ENCODE assay signal across 24 cellular contexts in genomic region chr11:64919627-64920026, GRCh38. TPM values are rescaled to one million over a fixed set of nuclear protein-coding genes. Genes with fewer than 3 reads are reported as not detected.
"Had no signal": no experiment of that assay in that cellular context is flagged by ENCODE, and none has a peak within 500 bp of the region (broad histone marks: within the 10 kb centered on the region; RNA-seq: fewer than 3 reads in every experiment).

No MANE protein-coding gene starts in this region.

- H3K36me3 ChIP-seq: adrenal gland, pancreas, thoracic aorta, upper lobe of right lung had no signal

- H3K36me3 Mint-ChIP-seq: activated naive CD4-positive, alpha-beta T cell treated with anti-CD3 and anti-CD28 coated beads, Interleukin-2, amount 50 U/mL, for 72 hours; memory B cell; naive B cell; stimulated activated memory B cell treated with anti-CD40 and anti-IgM and Interleukin-4, amounts not matched to agents 10 μg/mL and 1 μg/mL and 100 μg/mL, for 72 hours had no signal

- H3K9me3 Mint-ChIP-seq: activated naive CD4-positive, alpha-beta T cell treated with anti-CD3 and anti-CD28 coated beads, Interleukin-2, amount 50 U/mL, for 72 hours; activated T-helper 1 cell treated with anti-CD3 and anti-CD28 coated beads, Interleukin-12 subunit alpha, Interleukin-12 subunit beta, Interleukin-2, Interleukin-4 antibody, amounts not matched to agents 30 ng/mL and 10 ng/mL and 1 ng/mL, durations not matched to agents 14 hours and 24 hours and 36 hours; dendritic cell treated with granulocyte-macrophage colony-stimulating factor and Interleukin-4, amounts not matched to agents 40 ng/mL and 50 ng/mL, for 4 days; memory B cell; naive B cell; stimulated activated memory B cell treated with anti-CD40 and anti-IgM and Interleukin-4, amounts not matched to agents 10 μg/mL and 1 μg/mL and 100 μg/mL, for 72 hours had no signal

- H3K27me3 Mint-ChIP-seq: dendritic cell treated with granulocyte-macrophage colony-stimulating factor and Interleukin-4, amounts not matched to agents 40 ng/mL and 50 ng/mL, for 4 days; memory B cell; naive B cell; stimulated activated memory B cell treated with anti-CD40 and anti-IgM and Interleukin-4, amounts not matched to agents 10 μg/mL and 1 μg/mL and 100 μg/mL, for 72 hours had no signal

- H3K4me3 Mint-ChIP-seq: activated T-helper 1 cell treated with anti-CD3 and anti-CD28 coated beads, Interleukin-12 subunit alpha, Interleukin-12 subunit beta, Interleukin-2, Interleukin-4 antibody, amounts not matched to agents 30 ng/mL and 10 ng/mL and 1 ng/mL, durations not matched to agents 14 hours and 24 hours and 36 hours; dendritic cell treated with granulocyte-macrophage colony-stimulating factor and Interleukin-4, amounts not matched to agents 40 ng/mL and 50 ng/mL, for 4 days; memory B cell; stimulated activated memory B cell treated with anti-CD40 and anti-IgM and Interleukin-4, amounts not matched to agents 10 μg/mL and 1 μg/mL and 100 μg/mL, for 72 hours had no signal

- H3K27ac ChIP-seq: adrenal gland, esophagus muscularis mucosa, pancreas, spleen, thoracic aorta, upper lobe of right lung had no signal

- ATAC-seq: activated naive CD4-positive, alpha-beta T cell treated with anti-CD3 and anti-CD28 coated beads, Interleukin-2, amount 50 U/mL, for 72 hours; left ventricle myocardium superior; mucosa of descending colon; pancreas; sciatic nerve; stimulated activated memory B cell treated with anti-CD40 and anti-IgM and Interleukin-4, amounts not matched to agents 10 μg/mL and 1 μg/mL and 100 μg/mL, for 72 hours; upper lobe of right lung had no signal

- FAIRE-seq: astrocyte, bronchial epithelial cell, kidney, pancreas had no signal

- DNase-seq: activated CD4-positive, alpha-beta T cell treated with anti-CD3 and anti-CD28 coated beads, Interleukin-2, amount 50 U/mL, for 4 hours; activated gamma-delta T cell treated with Interleukin-2 at 50 U/mL for 16 hours; adrenal gland; effector CD8-positive, alpha-beta T cell; kidney; left ventricle myocardium superior; naive B cell; spleen; stimulated activated CD4-positive, alpha-beta T cell treated with anti-CD3 and anti-CD28 coated beads, Interleukin-4, amount 100 ng/mL, for 4 hours; upper lobe of right lung had no signal

- H3K27ac Mint-ChIP-seq: activated naive CD4-positive, alpha-beta T cell treated with anti-CD3 and anti-CD28 coated beads, Interleukin-2, amount 50 U/mL, for 72 hours; activated T-helper 1 cell treated with anti-CD3 and anti-CD28 coated beads, Interleukin-12 subunit alpha, Interleukin-12 subunit beta, Interleukin-2, Interleukin-4 antibody, amounts not matched to agents 30 ng/mL and 10 ng/mL and 1 ng/mL, durations not matched to agents 14 hours and 24 hours and 36 hours; dendritic cell treated with granulocyte-macrophage colony-stimulating factor and Interleukin-4, amounts not matched to agents 40 ng/mL and 50 ng/mL, for 4 days; memory B cell; naive B cell; stimulated activated memory B cell treated with anti-CD40 and anti-IgM and Interleukin-4, amounts not matched to agents 10 μg/mL and 1 μg/mL and 100 μg/mL, for 72 hours had no signal

- H3K27me3 ChIP-seq: adrenal gland, esophagus muscularis mucosa, pancreas, spleen, upper lobe of right lung had no signal

- H3K9me3 ChIP-seq: adrenal gland, esophagus muscularis mucosa, mucosa of descending colon, pancreas, spleen, thoracic aorta, upper lobe of right lung had no signal

- H3K4me3 ChIP-seq: adrenal gland, esophagus muscularis mucosa, mucosa of descending colon, pancreas, spleen, thoracic aorta, upper lobe of right lung had no signal

RNA-seq across cellular contexts. Expression of gene GPHA2, which starts 16.1 kb away (rescaled TPM):
- total RNA-seq: activated naive CD4-positive, alpha-beta T cell treated with anti-CD3 and anti-CD28 coated beads, Interleukin-2, amount 50 U/mL, for 72 hours; activated T-helper 1 cell treated with anti-CD3 and anti-CD28 coated beads, Interleukin-12 subunit alpha, Interleukin-12 subunit beta, Interleukin-2, Interleukin-4 antibody, amounts not matched to agents 30 ng/mL and 10 ng/mL and 1 ng/mL, durations not matched to agents 14 hours and 24 hours and 36 hours; adrenal gland; astrocyte; bronchial epithelial cell; chondrocyte; esophagus muscularis mucosa; kidney; left ventricle myocardium superior; mucosa of descending colon; sciatic nerve; spleen; T-helper 2 cell treated with Interferon-gamma antibody and Interleukin-4, amounts not matched to agents 100 ng/mL and 5 ng/mL, for 36 hours; thoracic aorta; upper lobe of right lung had no signal

RNA-seq across cellular contexts. Expression of gene MAJIN, which starts 52.3 kb away (rescaled TPM):
- total RNA-seq: activated T-helper 1 cell treated with anti-CD3 and anti-CD28 coated beads, Interleukin-12 subunit alpha, Interleukin-12 subunit beta, Interleukin-2, Interleukin-4 antibody, amounts not matched to agents 30 ng/mL and 10 ng/mL and 1 ng/mL, durations not matched to agents 14 hours and 24 hours and 36 hours; adrenal gland; astrocyte; bronchial epithelial cell; chondrocyte; esophagus muscularis mucosa; kidney; left ventricle myocardium superior; mucosa of descending colon; sciatic nerve; T-helper 2 cell treated with Interferon-gamma antibody and Interleukin-4, amounts not matched to agents 100 ng/mL and 5 ng/mL, for 36 hours; thoracic aorta; upper lobe of right lung had no signal
